18 cellular contexts compared by ENCODE assay signal in genomic region chr1:3153197-3153596, GRCh38.
A peak's percentile ranks its signal among the peaks of the same experiment; 100 is the strongest.
DNase-seq lines count a peak whose midpoint lies in the region; ATAC-seq, FAIRE-seq and TF ChIP-seq lines count a peak whose summit lies in the region.
"Had no signal": no experiment of that assay in that cellular context is flagged by ENCODE, and none has a peak within 500 bp of the region (broad histone marks: within the 10 kb centered on the region; RNA-seq: fewer than 3 reads in every experiment).

No MANE protein-coding gene starts in this region.

- FAIRE-seq in HepG2 (lab: Jason Lieb, UNC) (no peak), pancreas (lab: Jason Lieb, UNC) (no peak)
- FAIRE-seq: D721Med, G401.6, GM12891, GM19239 had no signal

- no peak for TF ChIP-seq RAD21 in HepG2 (CRISPR knock-in tag; IDR thresholded peaks at IDR 0.05)

- DNase-seq in HepG2 (ENCODE audit: low spot score) (no peak), right lobe of liver (no peak), ascending aorta (ENCODE audit: low spot score in 2 of 2) (no peak), neuronal stem cell (ENCODE audit: low spot score) (no peak), upper lobe of right lung (no peak), pancreas (no peak), GM19240 (ENCODE audit: insufficient read length, low spot score) (no peak)
- DNase-seq: 8988T; C1 segment of cervical spinal cord; Caco-2; CD4-positive, CD25-positive, alpha-beta regulatory T cell; H7 had no signal

- BruUV-seq in HepG2 (replicated peaks; lab: Mats Ljungman, UMichigan), result no TSS peak

- H3K4me1 ChIP-seq in HepG2 (ENCODE audit: insufficient read depth, low read length), result no peaks in the 10 kb centered on the region
- H3K4me1 ChIP-seq in right lobe of liver, result no peaks in the 10 kb centered on the region
- peaks cover 13 to 41% of the 10 kb centered on the region in 2 donors for H3K4me1 ChIP-seq in ascending aorta
- H3K4me1 ChIP-seq in neuronal stem cell (ENCODE audit: control insufficient read depth in 2 of 2, insufficient read depth in 1 of 2, low read depth in 1 of 2, low read length in 2 of 2), result peaks cover 0 to 7% of the 10 kb centered on the region in 2 donors
- H3K4me1 ChIP-seq in upper lobe of right lung, result no peaks in the 10 kb centered on the region
- H3K4me1 ChIP-seq in pancreas, result no peaks in the 10 kb centered on the region
- H3K4me1 ChIP-seq: Caco-2 had no signal

- H3K27ac ChIP-seq in HepG2 (ENCODE audit: extremely low read length, insufficient read depth, low read length), result no peak overlapping the region
- no peak overlapping the region for H3K27ac ChIP-seq in right lobe of liver
- H3K27ac ChIP-seq in ascending aorta, result peak overlapping the region; percentile 74 to 76
- no peak overlapping the region for H3K27ac ChIP-seq in neuronal stem cell (replicated peaks; ENCODE audit: low read length)
- H3K27ac ChIP-seq in upper lobe of right lung, result no peak overlapping the region
- H3K27ac ChIP-seq in pancreas, result no peak overlapping the region

- H3K18ac ChIP-seq in neuronal stem cell (ENCODE audit: low read length), result peak overlapping the region; percentile 74

- CTCF ChIA-PET in HepG2 (lab: Yijun Ruan, JAX; ENCODE audit: low intra/inter-chr PET ratio, low total read pairs), result no interaction called here

- TF ChIP-seq EP300 in HepG2 (IDR thresholded peaks at IDR 0.05; ENCODE audit: low read depth in 2 of 2, low read length in 2 of 2) (no peak), HepG2 (CRISPR knock-in tag; IDR thresholded peaks at IDR 0.05; ENCODE audit: borderline replicate concordance) (no peak)

- H2AFZ ChIP-seq in HepG2 (ENCODE audit: low read length), result no peak overlapping the region
- H2AFZ ChIP-seq in neuronal stem cell (ENCODE audit: low read length), result no peak overlapping the region
- H2AFZ ChIP-seq: GM23338 had no signal

- H4K91ac ChIP-seq in neuronal stem cell (ENCODE audit: low read depth, low read length, poor library complexity), result no peak overlapping the region

- intact Hi-C loops in HepG2 (cut with micrococcal nuclease; ENCODE audit: unreplicated experiment), result no loop called here
- intact Hi-C loops in right lobe of liver (cut with DNase I), result no loop called here
- intact Hi-C loops in ascending aorta (cut with DNase I), result no loop called here
- intact Hi-C loops in upper lobe of right lung (cut with DNase I), result no loop called here
- intact Hi-C loops in pancreas (cut with DNase I), result no loop called here

- WGBS in HepG2 (ENCODE audit: low lambda C conversion rate), result 48% methylated on average over 2 of the region's 13 CpGs
- WGBS in right lobe of liver (ENCODE audit: insufficient coverage, low coverage, low lambda C conversion rate, missing lambda C conversion rate), result 81% methylated on average over 8 of the region's 13 CpGs
- no CpG with 5 or more reads among the region's 13 CpGs for WGBS in neuronal stem cell (ENCODE audit: extremely low coverage in 2 of 2, insufficient read length in 2 of 2, insufficient replicate concordance in 1 of 2), 2 donors
- WGBS in pancreas, 2 donors, result 88 to 91% methylated on average over 13 of the region's 13 CpGs

- H2BK120ac ChIP-seq in neuronal stem cell (ENCODE audit: low read depth, low read length), result no peak overlapping the region

- ATAC-seq in HepG2 (no peak), right lobe of liver (no peak), upper lobe of right lung (peak; percentile 3), pancreas (no peak), HG03520 (IDR thresholded peaks at IDR 0.05; ENCODE audit: unreplicated experiment) (no peak)
- ATAC-seq: GM23338 had no signal

- H3K23ac ChIP-seq in neuronal stem cell (ENCODE audit: low read depth, low read length, poor library complexity), result no peak overlapping the region

- H2BK12ac ChIP-seq in neuronal stem cell (ENCODE audit: low read length), result peak overlapping the region; percentile 73

- in situ Hi-C loops in HepG2 (cut with HindIII; ENCODE audit: extremely low pct_ligation_motif_present, low pct_unique_long_range_greater_than_20kb), result no loop called here

- H3K14ac ChIP-seq in neuronal stem cell (ENCODE audit: low read length), result no peak overlapping the region

- peak overlapping the region; percentile 11 for H2AK5ac ChIP-seq in neuronal stem cell (ENCODE audit: low read depth, low read length)

- no peaks in the 10 kb centered on the region for H3K36me3 ChIP-seq in HepG2 (replicated peaks in 1 of 2; ENCODE audit: control insufficient read depth in 1 of 2, insufficient read depth in 2 of 2, low read length in 2 of 2)
- no peaks in the 10 kb centered on the region for H3K36me3 ChIP-seq in right lobe of liver
- no peaks in the 10 kb centered on the region for H3K36me3 ChIP-seq in ascending aorta
- H3K36me3 ChIP-seq in neuronal stem cell (replicated peaks in 1 of 2; ENCODE audit: control insufficient read depth in 2 of 2, insufficient read depth in 2 of 2, low read length in 2 of 2), result no peaks in the 10 kb centered on the region
- H3K36me3 ChIP-seq in upper lobe of right lung, result no peaks in the 10 kb centered on the region
- no peaks in the 10 kb centered on the region for H3K36me3 ChIP-seq in pancreas

- no peak overlapping the region for H3K4me2 ChIP-seq in HepG2 (ENCODE audit: low read depth, low read length)
- H3K4me2 ChIP-seq in neuronal stem cell (ENCODE audit: insufficient read depth, low read length, poor library complexity, severe bottlenecking), result no peak overlapping the region
- H3K4me2 ChIP-seq: GM23338 had no signal

- no peak overlapping the region for H4K8ac ChIP-seq in neuronal stem cell (ENCODE audit: low read depth, low read length)

- H3K9me3 ChIP-seq in HepG2 (ENCODE audit: low read length) (no peaks in the 10 kb centered on the region), right lobe of liver (no peaks in the 10 kb centered on the region), ascending aorta (no peaks in the 10 kb centered on the region), neuronal stem cell (replicated peaks in 1 of 2; ENCODE audit: control insufficient read depth in 2 of 2, insufficient read depth in 1 of 2, low read depth in 1 of 2, low read length in 2 of 2) (peaks cover 0 to 2% of the 10 kb centered on the region in 2 donors), upper lobe of right lung (no peaks in the 10 kb centered on the region), pancreas (no peaks in the 10 kb centered on the region)
- H3K9me3 ChIP-seq: Caco-2 had no signal

- POLR2A ChIA-PET in HepG2 (lab: Yijun Ruan, JAX), result no interaction called here

- 0 out of 2 replicates have a peak, but pooled peaks cover 3% of the 10 kb centered on the region for H4K20me1 ChIP-seq in HepG2 (ENCODE audit: insufficient read depth, low read length)

- H3K79me2 ChIP-seq in HepG2 (ENCODE audit: insufficient read depth, low read length), result no peaks in the 10 kb centered on the region

- peaks cover 7% of the 10 kb centered on the region for H3K79me1 ChIP-seq in neuronal stem cell (ENCODE audit: low read depth, low read length)

- H3K27me3 ChIP-seq in HepG2 (ENCODE audit: control insufficient read depth in 1 of 2, insufficient read depth in 2 of 2, low read length in 2 of 2) (no peaks in the 10 kb centered on the region), right lobe of liver (no peaks in the 10 kb centered on the region), ascending aorta (no peaks in the 10 kb centered on the region), neuronal stem cell (ENCODE audit: control insufficient read depth in 3 of 3, insufficient read depth in 3 of 3, low read depth in 1 of 3, low read length in 3 of 3) (peaks cover 0 to 34% (median 0%) of the 10 kb centered on the region in 3 experiments), upper lobe of right lung (peaks cover 17% of the 10 kb centered on the region), pancreas (no peaks in the 10 kb centered on the region)

- H3K4me3 ChIP-seq in HepG2 (replicated peaks in 1 of 3; ENCODE audit: insufficient read depth in 1 of 3, low read depth in 2 of 3, low read length in 3 of 3), result no peak overlapping the region
- H3K4me3 ChIP-seq in right lobe of liver, result no peak overlapping the region
- H3K4me3 ChIP-seq in ascending aorta, result no peak overlapping the region
- no peak overlapping the region for H3K4me3 ChIP-seq in neuronal stem cell (ENCODE audit: low read length in 2 of 2)
- H3K4me3 ChIP-seq in upper lobe of right lung, result no peak overlapping the region
- H3K4me3 ChIP-seq in pancreas, result no peak overlapping the region
- H3K4me3 ChIP-seq: GM23338 had no signal

- peak overlapping the region; percentile 38 for H2BK15ac ChIP-seq in neuronal stem cell (ENCODE audit: low read length)

- TF ChIP-seq POLR2A in HepG2 (IDR thresholded peaks at IDR 0.05; ENCODE audit: insufficient read depth in 1 of 2, low read depth in 2 of 2, low read length in 2 of 2), result no peak
- TF ChIP-seq POLR2A in right lobe of liver (IDR thresholded peaks at IDR 0.05), result no peak

- H3K4ac ChIP-seq in neuronal stem cell (ENCODE audit: low read length), result no peak overlapping the region

- no peak for TF ChIP-seq CTCF in HepG2 (CRISPR knock-in tag; IDR thresholded peaks at IDR 0.05)
- TF ChIP-seq CTCF in right lobe of liver (IDR thresholded peaks at IDR 0.05), result no peak
- no peak for TF ChIP-seq CTCF in ascending aorta (IDR thresholded peaks at IDR 0.05)
- TF ChIP-seq CTCF in upper lobe of right lung (IDR thresholded peaks at IDR 0.05), result no peak
- TF ChIP-seq CTCF in pancreas (IDR thresholded peaks at IDR 0.05), result no peak

- H2BK5ac ChIP-seq in neuronal stem cell (ENCODE audit: low read length), result peak overlapping the region; percentile 10

- H3K9ac ChIP-seq in HepG2 (ENCODE audit: insufficient read depth, low read depth, low read length) (no peak overlapping the region), neuronal stem cell (ENCODE audit: low read depth, low read length, poor library complexity) (peak overlapping the region; percentile 27)

TF ChIP-seq in HepG2, 621 proteins besides CTCF, POLR2A, EP300 and RAD21:
- no peak for TF ChIP-seq ETV6 (CRISPR knock-in tag; conservative IDR thresholded peaks at IDR 0.05)
- TF ChIP-seq, protein P1, sequence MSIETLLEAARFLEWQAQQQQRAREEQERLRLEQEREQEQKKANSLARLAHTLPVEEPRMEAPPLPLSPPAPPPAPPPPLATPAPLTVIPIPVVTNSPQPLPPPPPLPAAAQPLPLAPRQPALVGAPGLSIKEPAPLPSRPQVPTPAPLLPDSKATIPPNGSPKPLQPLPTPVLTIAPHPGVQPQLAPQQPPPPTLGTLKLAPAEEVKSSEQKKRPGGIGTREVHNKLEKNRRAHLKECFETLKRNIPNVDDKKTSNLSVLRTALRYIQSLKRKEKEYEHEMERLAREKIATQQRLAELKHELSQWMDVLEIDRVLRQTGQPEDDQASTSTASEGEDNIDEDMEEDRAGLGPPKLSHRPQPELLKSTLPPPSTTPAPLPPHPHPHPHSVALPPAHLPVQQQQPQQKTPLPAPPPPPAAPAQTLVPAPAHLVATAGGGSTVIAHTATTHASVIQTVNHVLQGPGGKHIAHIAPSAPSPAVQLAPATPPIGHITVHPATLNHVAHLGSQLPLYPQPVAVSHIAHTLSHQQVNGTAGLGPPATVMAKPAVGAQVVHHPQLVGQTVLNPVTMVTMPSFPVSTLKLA (IDR thresholded peaks at IDR 0.05), result peak; percentile 77

Comparison
In these comparisons a context has a peak if more than half of its experiments do, and no peak if none do; other contexts are left out.
1. H3K27ac ChIP-seq: peak in ascending aorta (2 of 2); none in HepG2 (single experiment), right lobe of liver (0 of 3), neuronal stem cell (single experiment), upper lobe of right lung (single experiment) and pancreas (0 of 4).